8 cellular contexts compared by ENCODE assay signal in genomic region chr1:25905680-25906643, GRCh38. TPM values are rescaled to one million over a fixed set of nuclear protein-coding genes. Genes with fewer than 3 reads are reported as not detected.
DNase-seq lines count a peak whose midpoint lies in the region; ATAC-seq and FAIRE-seq lines count a peak whose summit lies in the region.

STMN1 (minus strand) TSS chr1:25906419; CDS start chr1:25904676, 1,743 bp downstream.

- ATAC-seq in GM19468 (IDR thresholded peaks at IDR 0.05; ENCODE audit: extremely low read depth, unreplicated experiment), result peak; percentile 35

- H3K9me3 ChIP-seq in NT2/D1 (ENCODE audit: insufficient read depth, low read length), result no peaks in the 10 kb centered on the region

- H3K36me3 ChIP-seq in NT2/D1 (ENCODE audit: insufficient read depth, insufficient read length, low read length), result peaks cover 37% of the 10 kb centered on the region

- in situ Hi-C loops in endometrial microvascular endothelial cells (cut with HindIII; ENCODE audit: inconsistent ontology term, low pct_unique_long_range_greater_than_20kb, low sequenced_read_pairs), result no loop called here

- H3K9ac ChIP-seq in NT2/D1 (ENCODE audit: insufficient read length, low read depth), result peak within 1 kb of the TSS; percentile 93

- H3K4me1 ChIP-seq in NT2/D1 (ENCODE audit: insufficient read depth, insufficient read length), result peaks cover 4% of the 10 kb centered on the region

- DNase-seq in COLO829 (ENCODE audit: low spot score), result peak; percentile 61
- DNase-seq in HTR-8/SVneo (ENCODE audit: insufficient read length, low spot score), result peak; percentile 86
- DNase-seq in NT2/D1 (ENCODE audit: low read depth, low spot score), result peak; percentile 98
- DNase-seq in activated CD8-positive, alpha-beta memory T cell treated with anti-CD3 and anti-CD28 coated beads, Interleukin-2, amount 50 U/mL, for 4 hours, result peak; percentile 90
- peak; percentile 96 for DNase-seq in midbrain (lab: John Stamatoyannopoulos, UW)
- DNase-seq in stimulated activated CD8-positive, alpha-beta memory T cell treated with anti-CD3 and anti-CD28 coated beads, Interleukin-2, amount 100 ng/mL, for 1 hour (ENCODE audit: low read depth in 2 of 2), result peak; percentile 70 to 81

- peaks cover 12% of the 10 kb centered on the region for H3K27me3 ChIP-seq in NT2/D1 (ENCODE audit: insufficient read depth, insufficient read length)

- H3K4me3 ChIP-seq in NT2/D1 (ENCODE audit: insufficient read length, low read depth), result peak within 1 kb of the TSS; percentile 74

- peak; percentile 74 for FAIRE-seq in HTR-8/SVneo (lab: Jason Lieb, UNC)

RNA-seq across cellular contexts. Expression of gene STMN1, which starts in this region (rescaled TPM):
- total RNA-seq in endometrial microvascular endothelial cells (ENCODE audit: inconsistent ontology term), result 92.3 TPM

Comparison
In these comparisons a context has a peak if more than half of its experiments do, and no peak if none do; other contexts are left out.
1. Peak in every context shown above with its lines: DNase-seq, ATAC-seq and H3K4me3 ChIP-seq.